In the genomic region with DNA sequence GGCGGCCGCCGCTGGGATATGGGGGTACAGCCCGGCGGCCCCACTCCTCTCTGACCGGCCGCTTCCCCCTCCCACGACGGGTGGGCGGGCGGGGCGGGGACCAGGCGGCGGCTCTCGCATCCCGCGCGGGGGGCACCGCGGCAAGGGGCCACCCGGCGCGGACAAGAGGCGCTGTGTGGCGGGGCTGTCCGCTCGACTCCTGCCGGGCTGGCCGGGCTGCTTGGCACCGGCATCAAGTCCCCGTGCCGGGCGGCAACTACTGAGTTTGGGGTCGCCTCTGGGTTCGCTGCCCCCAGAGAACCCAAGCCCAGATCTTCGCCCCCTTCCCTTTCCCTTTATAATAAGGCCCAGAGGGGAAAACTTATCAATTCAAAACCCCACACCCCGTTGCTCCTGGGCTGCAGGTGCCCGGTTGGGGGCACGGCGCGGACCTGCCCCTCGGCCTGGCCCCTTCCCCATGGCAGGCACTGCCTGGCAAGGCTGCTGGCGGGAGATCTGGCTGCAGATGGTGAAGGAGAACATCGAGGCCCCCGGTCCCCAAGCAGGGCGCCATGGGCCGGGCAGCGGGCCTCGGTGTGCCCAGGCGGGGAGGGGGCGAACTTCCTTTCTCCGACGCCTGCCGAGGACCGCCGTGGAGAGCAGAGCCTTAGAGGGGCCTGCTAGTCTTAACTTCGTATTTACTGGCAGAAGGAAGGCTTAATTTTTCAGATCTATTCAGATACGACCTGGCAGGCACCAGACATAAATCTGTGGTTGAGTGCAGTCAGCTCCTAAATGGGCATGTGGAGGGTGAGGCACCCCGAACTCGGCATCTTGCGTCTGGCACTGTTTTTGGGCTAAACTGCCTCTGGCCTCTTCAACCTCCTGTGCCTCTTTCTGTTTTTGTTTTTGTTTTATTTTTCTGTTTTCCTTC, we compare ENCODE assay signal across 11 cellular contexts. TPM values are rescaled to one million over a fixed set of nuclear protein-coding genes. Genes with fewer than 3 reads are reported as not detected.
A peak's percentile ranks its signal among the peaks of the same experiment; 100 is the strongest.
DNase-seq lines count a peak whose midpoint lies in the region; ATAC-seq and TF ChIP-seq lines count a peak whose summit lies in the region.
"Had no signal": no experiment of that assay in that cellular context is flagged by ENCODE, and none has a peak within 500 bp of the region (broad histone marks: within the 10 kb centered on the region; RNA-seq: fewer than 3 reads in every experiment).

No MANE protein-coding gene starts in this region.

- peaks cover 13% of the 10 kb centered on the region for H3K27me3 Mint-ChIP-seq in CD4-positive, CD25-positive, alpha-beta regulatory T cell

- no peak for DNase-seq in CD4-positive, CD25-positive, alpha-beta regulatory T cell
- DNase-seq in M059J (ENCODE audit: low read depth) (peak; percentile 10), SW 1271 (lab: John Stamatoyannopoulos, UW) (no peak), GF-D8 (lab: John Stamatoyannopoulos, UW) (no peak)
- DNase-seq in effector memory CD4-positive, alpha-beta T cell, result no peak
- DNase-seq: KG1 had no signal

- peak overlapping the region; percentile 68 for H3K4me2 ChIP-seq in neural cell (ENCODE audit: low read length)

- peaks cover 33% of the 10 kb centered on the region for H3K79me2 ChIP-seq in neural cell (replicated peaks; ENCODE audit: insufficient read depth, low read length)

- no peak for TF ChIP-seq POLR2A in GM18505 (IDR thresholded peaks at IDR 0.05; ENCODE audit: borderline replicate concordance, extremely low read depth, insufficient read depth, insufficient read length)

- H3K9ac ChIP-seq in neural cell (ENCODE audit: low read length), result peak overlapping the region; percentile 87

- no peak for ATAC-seq in CD4-positive, CD25-positive, alpha-beta regulatory T cell (ENCODE audit: low read depth in 2 of 2)
- ATAC-seq in GM18505 (IDR thresholded peaks at IDR 0.05; ENCODE audit: unreplicated experiment) (no peak), HG02642 (IDR thresholded peaks at IDR 0.05; ENCODE audit: poor library complexity, unreplicated experiment) (no peak)

- no peak for TF ChIP-seq RAD21 in neural cell (conservative IDR thresholded peaks at IDR 0.05)

- H2AFZ ChIP-seq in neural cell (ENCODE audit: low read depth, low read length), result peak overlapping the region; percentile 4

- H3K36me3 Mint-ChIP-seq in CD4-positive, CD25-positive, alpha-beta regulatory T cell, result no peaks in the 10 kb centered on the region

- H3F3A ChIP-seq in neural cell (ENCODE audit: insufficient read depth, low read length, poor library complexity, severe bottlenecking), result no peaks in the 10 kb centered on the region

- H3K27me3 ChIP-seq in CD4-positive, CD25-positive, alpha-beta regulatory T cell (ENCODE audit: control insufficient read depth, insufficient read depth, low read length), result peaks cover 3% of the 10 kb centered on the region
- H3K27me3 ChIP-seq in effector memory CD4-positive, alpha-beta T cell (replicated peaks; ENCODE audit: control insufficient read depth, insufficient read depth, low read length, poor library complexity, severe bottlenecking), result no peaks in the 10 kb centered on the region
- H3K27me3 ChIP-seq in neural cell (ENCODE audit: insufficient read depth, low read depth, low read length), result no peaks in the 10 kb centered on the region

- H3K27ac Mint-ChIP-seq in CD4-positive, CD25-positive, alpha-beta regulatory T cell, result peak overlapping the region; percentile 85 to 92 (median 87)

- peaks cover 38% of the 10 kb centered on the region for H3K4me1 ChIP-seq in CD4-positive, CD25-positive, alpha-beta regulatory T cell (ENCODE audit: control insufficient read depth, insufficient read depth, low read length, poor library complexity, severe bottlenecking)
- H3K4me1 ChIP-seq in effector memory CD4-positive, alpha-beta T cell (ENCODE audit: control insufficient read depth, insufficient read depth, low read length, poor library complexity, severe bottlenecking), result peaks cover 38% of the 10 kb centered on the region

- H3K27ac ChIP-seq in CD4-positive, CD25-positive, alpha-beta regulatory T cell (ENCODE audit: insufficient read depth, low read length, poor library complexity, severe bottlenecking), result no peak overlapping the region
- H3K27ac ChIP-seq in effector memory CD4-positive, alpha-beta T cell (ENCODE audit: insufficient read depth, low read length, poor library complexity, severe bottlenecking), result peak overlapping the region; percentile 28
- H3K27ac ChIP-seq in neural cell (ENCODE audit: low read length), result no peak overlapping the region

- H3K4me3 Mint-ChIP-seq in CD4-positive, CD25-positive, alpha-beta regulatory T cell, result peak overlapping the region; percentile 75 to 90 (median 86)

- no peaks in the 10 kb centered on the region for H3K9me2 ChIP-seq in neural cell (ENCODE audit: insufficient read depth, low read length)

- no peak for TF ChIP-seq CTCF in neural cell (IDR thresholded peaks at IDR 0.05; ENCODE audit: poor library complexity, severe bottlenecking)

- peaks cover 4 to 55% (median 25%) of the 10 kb centered on the region in 4 donors for H3K4me1 Mint-ChIP-seq in CD4-positive, CD25-positive, alpha-beta regulatory T cell

- H4K20me1 ChIP-seq in neural cell (ENCODE audit: insufficient read depth), result no peaks in the 10 kb centered on the region

- no peaks in the 10 kb centered on the region for H3K9me3 Mint-ChIP-seq in CD4-positive, CD25-positive, alpha-beta regulatory T cell

- no peaks in the 10 kb centered on the region for H3K36me3 ChIP-seq in CD4-positive, CD25-positive, alpha-beta regulatory T cell (ENCODE audit: control insufficient read depth, insufficient read depth, low read length)
- H3K36me3 ChIP-seq in effector memory CD4-positive, alpha-beta T cell (ENCODE audit: control insufficient read depth, insufficient read depth, low read length), result no peaks in the 10 kb centered on the region
- no peaks in the 10 kb centered on the region for H3K36me3 ChIP-seq in neural cell (ENCODE audit: insufficient read depth, low read length)

- H3K4me3 ChIP-seq in CD4-positive, CD25-positive, alpha-beta regulatory T cell (ENCODE audit: low read depth, low read length), result peak overlapping the region; percentile 26
- peak overlapping the region; percentile 49 for H3K4me3 ChIP-seq in effector memory CD4-positive, alpha-beta T cell (ENCODE audit: insufficient read depth, low read depth, low read length, poor library complexity, severe bottlenecking)
- peak overlapping the region; percentile 86 for H3K4me3 ChIP-seq in neural cell (ENCODE audit: low read length)

- no peaks in the 10 kb centered on the region for H3K9me3 ChIP-seq in CD4-positive, CD25-positive, alpha-beta regulatory T cell (ENCODE audit: control insufficient read depth in 2 of 2, low read length in 2 of 2)
- no peaks in the 10 kb centered on the region for H3K9me3 ChIP-seq in effector memory CD4-positive, alpha-beta T cell (ENCODE audit: control insufficient read depth, low read length)
- H3K9me3 ChIP-seq in neural cell (ENCODE audit: low read length), result no peaks in the 10 kb centered on the region

- TF ChIP-seq EP300 in neural cell (conservative IDR thresholded peaks at IDR 0.05; ENCODE audit: poor library complexity, severe bottlenecking), result no peak

TF ChIP-seq in neural cell, 6 proteins besides CTCF, POLR2A, EP300 and RAD21:
- TF ChIP-seq SMC3 (conservative IDR thresholded peaks at IDR 0.05; ENCODE audit: poor library complexity), result no peak
- TF ChIP-seq EZH2 (IDR thresholded peaks at IDR 0.05; ENCODE audit: borderline replicate concordance, insufficient read depth, low read length, poor library complexity, severe bottlenecking), result no peak
- TF ChIP-seq TAF1 (IDR thresholded peaks at IDR 0.05; ENCODE audit: low read depth), result no peak
- TF ChIP-seq POLR2AphosphoS5 (IDR thresholded peaks at IDR 0.05), result peak; percentile 10
- no peak for TF ChIP-seq MXI1 (conservative IDR thresholded peaks at IDR 0.05; ENCODE audit: poor library complexity, severe bottlenecking)
- TF ChIP-seq REST (IDR thresholded peaks at IDR 0.05; ENCODE audit: borderline replicate concordance), result no peak

RNA-seq across cellular contexts. Expression of gene APBA2, which starts 0.9 kb away (rescaled TPM):
- 13.9 TPM for total RNA-seq in CD4-positive, CD25-positive, alpha-beta regulatory T cell
- polyA plus RNA-seq in CD4-positive, CD25-positive, alpha-beta regulatory T cell, result 10 to 100 TPM in 2 of 4 donors, 1 to 10 TPM in 2; 8.6 to 24.2 (median 15.5) TPM
- 9.2 and 11.2 TPM in 2 replicates for total RNA-seq in M059J (2014; rRNA removed; shearing (Covaris generic))
- polyA plus RNA-seq in neural cell, result 134 and 159 TPM in 2 replicates
- polyA minus RNA-seq in neural cell, result 202 and 213 TPM in 2 replicates

RNA-seq across cellular contexts. Expression of gene GOLGA6L7, which starts 38.2 kb away (rescaled TPM):
- total RNA-seq in CD4-positive, CD25-positive, alpha-beta regulatory T cell, result not detected
- polyA plus RNA-seq in CD4-positive, CD25-positive, alpha-beta regulatory T cell, result not detected
- total RNA-seq in M059J (2014; rRNA removed; shearing (Covaris generic)), result not detected in 2 replicates
- polyA plus RNA-seq in neural cell, result not detected in 2 replicates
- not detected in 2 replicates for polyA minus RNA-seq in neural cell
- total RNA-seq: activated CD8-positive, alpha-beta memory T cell treated with anti-CD3 and anti-CD28 coated beads for 36 hours; mucosa of gallbladder had no signal

Comparison
In these comparisons a context has a peak if more than half of its experiments do, and no peak if none do; other contexts are left out.
1. H3K4me3 ChIP-seq: peak in every context shown above with its lines; median percentile 86 in neural cell; 49 in effector memory CD4-positive, alpha-beta T cell; 26 in CD4-positive, CD25-positive, alpha-beta regulatory T cell.